ENCODE assay signal across 8 cellular contexts in genomic region chr6:6811151-6812002, GRCh38.
DNase-seq lines count a peak whose midpoint lies in the region; ATAC-seq, FAIRE-seq and TF ChIP-seq lines count a peak whose summit lies in the region.

No MANE protein-coding gene starts in this region.

- no TSS peak for BruUV-seq in mammary epithelial cell (replicated peaks; lab: Mats Ljungman, UMichigan)
- no TSS peak for BruUV-seq in HepG2 (replicated peaks; lab: Mats Ljungman, UMichigan)

- H3K4me3 ChIP-seq in mammary epithelial cell (replicated peaks in 1 of 3; ENCODE audit: insufficient read depth in 1 of 3, low read depth in 2 of 3, low read length in 3 of 3) (peak overlapping the region; percentile 6 to 22 (median 14)), HepG2 (replicated peaks in 1 of 3; ENCODE audit: insufficient read depth in 1 of 3, low read depth in 2 of 3, low read length in 3 of 3) (peak overlapping the region in 2 of 3 experiments; percentile 1 to 25; a peak in 2 of 6 replicates), testis (peak overlapping the region; percentile 23 to 34)

- peak; percentile 75 for ATAC-seq in HepG2

- H3K79me2 ChIP-seq in mammary epithelial cell (ENCODE audit: insufficient read depth, low read length) (no peaks in the 10 kb centered on the region), HepG2 (ENCODE audit: insufficient read depth, low read length) (no peaks in the 10 kb centered on the region)

- FAIRE-seq in HepG2 (lab: Jason Lieb, UNC) = peak; percentile 43

- TF ChIP-seq EP300 in HepG2 (IDR thresholded peaks at IDR 0.05; ENCODE audit: low read depth in 2 of 2, low read length in 2 of 2) = peak in 1 of 2 experiments; percentile 28; a peak in 1 of 4 replicates
- no peak for TF ChIP-seq EP300 in HepG2 (CRISPR knock-in tag; IDR thresholded peaks at IDR 0.05; ENCODE audit: borderline replicate concordance)

- TF ChIP-seq RAD21 in HepG2 (CRISPR knock-in tag; IDR thresholded peaks at IDR 0.05) = no peak

- H3K9ac ChIP-seq in mammary epithelial cell (ENCODE audit: insufficient read depth, low read length) (peak overlapping the region; percentile 89), HepG2 (ENCODE audit: insufficient read depth, low read depth, low read length) (no peak overlapping the region)

- DNase-seq in stimulated activated naive CD4-positive, alpha-beta T cell (lab: John Stamatoyannopoulos, UW) = peak; percentile 10 to 75 (median 49)
- DNase-seq in stimulated activated naive CD4-positive, alpha-beta T cell treated with Interleukin-2 at 50 U/mL for 16 hours (lab: John Stamatoyannopoulos, UW) = no peak
- DNase-seq in NCI-H510A (lab: John Stamatoyannopoulos, UW) = peak; percentile 73
- peak; percentile 99 for DNase-seq in mammary epithelial cell
- DNase-seq in HepG2 (ENCODE audit: low spot score) = peak; percentile 73
- DNase-seq in testis = peak; percentile 76
- no peak for DNase-seq in HUDEP-2 (lab: John Stamatoyannopoulos, UW; ENCODE audit: unreplicated experiment in 76 of 76)
- DNase-seq in NCI-H187 (lab: John Stamatoyannopoulos, UW) = no peak

- dilution Hi-C loops in mammary epithelial cell (cut with HindIII; ENCODE audit: low sequenced_read_pairs) = no loop called here

- H2AFZ ChIP-seq in mammary epithelial cell (ENCODE audit: low read depth, low read length) (peak overlapping the region; percentile 30), HepG2 (ENCODE audit: low read length) (no peak overlapping the region)

- WGBS in mammary epithelial cell (ENCODE audit: low coverage, missing lambda C conversion rate) = 7% methylated on average over 14 of the region's 16 CpGs
- WGBS in HepG2 (ENCODE audit: low lambda C conversion rate) = 3% methylated on average over 16 of the region's 16 CpGs
- 20 to 28% methylated on average over 16 of the region's 16 CpGs for WGBS in testis, 2 donors

- TF ChIP-seq POLR2A in HepG2 (IDR thresholded peaks at IDR 0.05; ENCODE audit: insufficient read depth in 1 of 2, low read depth in 2 of 2, low read length in 2 of 2) (no peak), testis (IDR thresholded peaks at IDR 0.05) (no peak)

- H4K20me1 ChIP-seq in mammary epithelial cell (ENCODE audit: insufficient read depth, low read length) (no peaks in the 10 kb centered on the region), HepG2 (ENCODE audit: insufficient read depth, low read length) (no peaks in the 10 kb centered on the region)

- H3K4me1 ChIP-seq in mammary epithelial cell (ENCODE audit: insufficient read depth, low read length) (peaks cover 18% of the 10 kb centered on the region), HepG2 (ENCODE audit: insufficient read depth, low read length) (peaks cover 25% of the 10 kb centered on the region), testis (peaks cover 5% of the 10 kb centered on the region)

- no peaks in the 10 kb centered on the region for H3K27me3 ChIP-seq in mammary epithelial cell (ENCODE audit: insufficient read depth, low read length)
- H3K27me3 ChIP-seq in HepG2 (ENCODE audit: control insufficient read depth in 1 of 2, insufficient read depth in 2 of 2, low read length in 2 of 2) = peaks cover 2 to 15% of the 10 kb centered on the region in 2 experiments; a peak in 4 of 5 replicates
- no peaks in the 10 kb centered on the region for H3K27me3 ChIP-seq in testis

- in situ Hi-C loops in mammary epithelial cell (cut with MboI; ENCODE audit: low sequenced_read_pairs in 2 of 2) (no loop called here), HepG2 (cut with HindIII; ENCODE audit: extremely low pct_ligation_motif_present, low pct_unique_long_range_greater_than_20kb) (no loop called here)

- H3K36me3 ChIP-seq in mammary epithelial cell (ENCODE audit: insufficient read depth, low read length) (no peaks in the 10 kb centered on the region), HepG2 (replicated peaks in 1 of 2; ENCODE audit: control insufficient read depth in 1 of 2, insufficient read depth in 2 of 2, low read length in 2 of 2) (no peaks in the 10 kb centered on the region), testis (ENCODE audit: low read depth, missing control alignments) (no peaks in the 10 kb centered on the region)

- H3K4me2 ChIP-seq in mammary epithelial cell (ENCODE audit: insufficient read depth, low read depth, low read length) = peak overlapping the region; percentile 70
- H3K4me2 ChIP-seq in HepG2 (ENCODE audit: low read depth, low read length) = peak overlapping the region; percentile 54

- POLR2A ChIA-PET in HepG2 (lab: Yijun Ruan, JAX) = no interaction called here

- TF ChIP-seq CTCF in mammary epithelial cell (conservative IDR thresholded peaks at IDR 0.05 in 1 of 2, IDR thresholded peaks at IDR 0.05 in 1 of 2; ENCODE audit: extremely low read depth in 1 of 2, insufficient read depth in 1 of 2, low read depth in 1 of 2, low read length in 2 of 2) (no peak), HepG2 (CRISPR knock-in tag; IDR thresholded peaks at IDR 0.05) (no peak), testis (IDR thresholded peaks at IDR 0.05) (no peak)

- peak overlapping the region; percentile 99 for H3K27ac ChIP-seq in mammary epithelial cell (ENCODE audit: insufficient read depth, low read depth, low read length)
- H3K27ac ChIP-seq in HepG2 (ENCODE audit: extremely low read length, insufficient read depth, low read length) = no peak overlapping the region
- H3K27ac ChIP-seq in testis = no peak overlapping the region

- CTCF ChIA-PET in mammary epithelial cell (lab: Charles Lee; ENCODE audit: low non-redundant PET) (no interaction called here), HepG2 (lab: Yijun Ruan, JAX; ENCODE audit: low intra/inter-chr PET ratio, low total read pairs) (no interaction called here)

- H3K9me3 ChIP-seq in mammary epithelial cell (replicated peaks; ENCODE audit: insufficient read depth, low read length) = no peaks in the 10 kb centered on the region
- H3K9me3 ChIP-seq in HepG2 (ENCODE audit: low read length) = no peaks in the 10 kb centered on the region
- no peaks in the 10 kb centered on the region for H3K9me3 ChIP-seq in testis

- intact Hi-C loops in mammary epithelial cell (cut with micrococcal nuclease) = loop anchor here (1.0 to 5.0 kb wide), 2 partner anchors 8 to 106 kb away; no protein-coding TSS in a partner anchor
- intact Hi-C loops in HepG2 (cut with micrococcal nuclease; ENCODE audit: unreplicated experiment) = no loop called here
- intact Hi-C loops in testis (cut with DNase I; ENCODE audit: low total_unique reads) = no loop called here

TF ChIP-seq in HepG2, 621 proteins besides CTCF, POLR2A, EP300 and RAD21 (continues in another document):
- TF ChIP-seq ZNF761 (CRISPR knock-in tag; conservative IDR thresholded peaks at IDR 0.05) (no peak), SIX1 (CRISPR knock-in tag; IDR thresholded peaks at IDR 0.05; ENCODE audit: borderline replicate concordance) (no peak), DNMT3B (CRISPR knock-in tag; conservative IDR thresholded peaks at IDR 0.05) (peak; percentile 76; the same call in 1 of the 2 replicates), ARID4A (CRISPR knock-in tag; IDR thresholded peaks at IDR 0.05; ENCODE audit: borderline replicate concordance) (no peak), SMYD3 (CRISPR knock-in tag; IDR thresholded peaks at IDR 0.05) (no peak), BRD4 (CRISPR knock-in tag; IDR thresholded peaks at IDR 0.05) (no peak), HMG20B (CRISPR knock-in tag; conservative IDR thresholded peaks at IDR 0.05) (no peak), SRSF1 (optimal IDR thresholded peaks at IDR 0.05; ENCODE audit: low read depth, low read length) (no peak), CREB1 (IDR thresholded peaks at IDR 0.05) (peak; percentile 78), CREB1 (CRISPR knock-in tag; IDR thresholded peaks at IDR 0.05) (peak; percentile 65; the same call in 1 of the 2 replicates), BHLHE40 (IDR thresholded peaks at IDR 0.05; ENCODE audit: low read length) (peak; percentile 78)

Comparison
In these comparisons a context has a peak if more than half of its experiments do, and no peak if none do; other contexts are left out.
1. DNase-seq: peak in stimulated activated naive CD4-positive, alpha-beta T cell (6 of 6), NCI-H510A (single experiment), mammary epithelial cell (single experiment), HepG2 (single experiment) and testis (single experiment); none in stimulated activated naive CD4-positive, alpha-beta T cell treated with Interleukin-2 at 50 U/mL for 16 hours (single experiment), HUDEP-2 (0 of 76) and NCI-H187 (0 of 2).
2. Peak in every context shown above with its lines, with median percentiles within 50 percentile points of each other: H3K4me3 ChIP-seq.